ENCODE assay signal across 16 cellular contexts in the genomic region with DNA sequence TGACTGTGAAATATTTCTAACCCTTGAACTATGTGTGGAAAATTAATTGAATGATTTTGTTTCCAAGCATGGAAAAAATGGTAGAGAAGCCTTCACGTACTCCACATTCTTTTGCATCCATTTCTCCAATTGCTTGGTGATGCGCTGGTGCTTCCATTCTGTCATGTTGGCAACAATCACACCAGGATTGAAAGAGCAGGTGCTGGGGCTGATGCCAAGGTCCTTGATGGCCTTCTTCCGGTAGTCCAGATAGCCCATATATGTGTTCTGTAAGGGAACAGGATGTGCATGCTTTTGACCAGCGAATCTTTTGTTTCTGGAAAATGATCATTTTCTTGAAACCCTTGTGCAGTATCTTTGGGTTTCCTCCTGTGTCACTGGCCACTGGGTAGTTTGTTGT. TPM values are rescaled to one million over a fixed set of nuclear protein-coding genes. Genes with fewer than 3 reads are reported as not detected.
DNase-seq lines count a peak whose midpoint lies in the region; FAIRE-seq and TF ChIP-seq lines count a peak whose summit lies in the region.
"Had no signal": no experiment of that assay in that cellular context is flagged by ENCODE, and none has a peak within 500 bp of the region (broad histone marks: within the 10 kb centered on the region; RNA-seq: fewer than 3 reads in every experiment).

No MANE protein-coding gene starts in this region.

- TF ChIP-seq CTCF in thyroid gland (IDR thresholded peaks at IDR 0.05) = no peak

- no peaks in the 10 kb centered on the region for H3K4me1 ChIP-seq in thyroid gland

- DNase-seq in DMS53 (lab: John Stamatoyannopoulos, UW) = peak; percentile 24
- no peak for DNase-seq in DMS53 treated with DMSO at 0.1 percent for 48 hours (lab: John Stamatoyannopoulos, UW; ENCODE audit: unreplicated experiment)
- peak; percentile 19 for DNase-seq in NCI-H774 (lab: John Stamatoyannopoulos, UW)
- peak; percentile 78 for DNase-seq in myocyte (ENCODE audit: low read depth)
- no peak for DNase-seq in thyroid gland
- DNase-seq in NCI-H345 (lab: John Stamatoyannopoulos, UW) = no peak
- DNase-seq in urothelium cell line (ENCODE audit: low spot score) = no peak
- DNase-seq: KBM-7; MG63; NCI-H1417 treated with DMSO at 0.1 percent for 48 hours; NCI-H187; NCI-H2107; NK-92 treated with Interleukin-12 subunit alpha and Interleukin-12 subunit beta, amount 100 ng/mL, for 24 hours; Right ventricle myocardium superior; RPMI8226 had no signal

- no peaks in the 10 kb centered on the region for H3K27me3 ChIP-seq in thyroid gland
- H3K27me3 ChIP-seq: MG63 had no signal

- no peak for FAIRE-seq in urothelium cell line (lab: Jason Lieb, UNC)
- FAIRE-seq: GM19239 had no signal

- H3K27ac ChIP-seq in thyroid gland = no peak overlapping the region

- H3K4me3 ChIP-seq in thyroid gland (replicated peaks in 1 of 3) = no peak overlapping the region
- H3K4me3 ChIP-seq: MG63 had no signal

- WGBS in thyroid gland, 2 donors = 92 to 95% methylated on average over 4 of the region's 4 CpGs

- H3K9me3 ChIP-seq in thyroid gland = no peaks in the 10 kb centered on the region
- H3K9me3 ChIP-seq: MG63 had no signal

- H3K36me3 ChIP-seq in thyroid gland = no peaks in the 10 kb centered on the region

- no peak for TF ChIP-seq POLR2A in thyroid gland (IDR thresholded peaks at IDR 0.05)

- intact Hi-C loops in thyroid gland (cut with DNase I) = no loop called here

RNA-seq across cellular contexts. Expression of a gene that starts 28.6 kb away (rescaled TPM):
- 26.2 and 28.1 TPM in 2 replicates for total RNA-seq in myocyte
- polyA plus RNA-seq in myocyte (2012) = 16.0 TPM
- total RNA-seq in thyroid gland = 10 to 100 TPM; 20.5 to 33.1 (median 28.2) TPM

RNA-seq across cellular contexts. Expression of a gene that starts 55.8 kb away (rescaled TPM):
- 17.6 and 17.9 TPM in 2 replicates for total RNA-seq in myocyte
- polyA plus RNA-seq in myocyte (2012) = 18.9 TPM
- total RNA-seq in thyroid gland = 10 to 100 TPM; 27.7 to 52.0 (median 34.3) TPM

Comparison
In these comparisons a context has a peak if more than half of its experiments do, and no peak if none do; other contexts are left out.
1. DNase-seq: peak in DMS53 (single experiment), NCI-H774 (single experiment) and myocyte (single experiment); none in DMS53 treated with DMSO at 0.1 percent for 48 hours (single experiment), thyroid gland (0 of 2), NCI-H345 (single experiment) and urothelium cell line (single experiment).